In the genomic region with DNA sequence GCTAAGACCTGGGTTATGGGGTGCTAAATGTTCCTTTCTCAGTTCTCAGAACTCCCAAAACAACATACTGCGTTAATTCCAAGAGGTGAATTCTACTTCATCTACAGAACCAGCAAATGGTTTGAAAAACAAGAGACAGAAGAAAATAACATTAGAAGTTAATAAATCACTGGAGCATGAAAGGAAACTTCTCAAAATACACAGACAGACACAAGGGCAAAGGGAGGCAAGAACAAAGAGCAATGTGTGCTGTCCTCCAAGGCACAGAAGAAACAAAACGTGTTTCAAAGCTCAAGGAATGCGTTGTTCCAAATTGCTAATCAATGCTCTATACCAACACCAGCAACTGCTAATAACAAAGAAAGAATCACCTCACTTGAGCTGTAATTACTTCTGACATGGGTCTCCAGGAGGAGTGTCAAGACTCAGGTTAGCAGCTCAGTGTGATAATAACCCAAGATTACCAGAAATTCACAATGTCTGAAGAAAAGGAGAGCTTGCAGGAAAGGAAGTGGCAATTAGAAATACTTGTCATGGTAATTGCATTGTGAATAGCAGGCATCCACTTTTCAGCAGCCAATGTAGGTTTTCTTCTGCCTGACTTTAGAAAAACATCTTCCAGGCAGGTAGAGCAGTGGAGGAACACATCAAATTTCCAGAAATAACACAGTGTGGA, we compare ENCODE assay signal across 26 cellular contexts.
DNase-seq lines count a peak whose midpoint lies in the region; ATAC-seq and TF ChIP-seq lines count a peak whose summit lies in the region.
"Had no signal": no experiment of that assay in that cellular context is flagged by ENCODE, and none has a peak within 500 bp of the region (broad histone marks: within the 10 kb centered on the region; RNA-seq: fewer than 3 reads in every experiment).

No MANE protein-coding gene starts in this region.

- no peak overlapping the region for H2BK5ac ChIP-seq in H9 (ENCODE audit: insufficient read length, low read length)

- H4K5ac ChIP-seq in H9 (ENCODE audit: insufficient read length, low read depth, low read length), result no peak overlapping the region

- ATAC-seq in GM18907 (IDR thresholded peaks at IDR 0.05; ENCODE audit: unreplicated experiment) (peak; percentile 52), GM18520 (IDR thresholded peaks at IDR 0.05; ENCODE audit: unreplicated experiment) (no peak)
- no peak for ATAC-seq in activated CD8-positive, alpha-beta memory T cell treated with anti-CD3 and anti-CD28 coated beads, Interleukin-2, amount 10 ng/mL, durations not matched to agents 7 days and 5 days
- ATAC-seq: GM12878, heart left ventricle, natural killer cell, Panc1 had no signal

- H3K56ac ChIP-seq in H9 (ENCODE audit: insufficient read length, low read depth, low read length), result no peak overlapping the region

- no peak overlapping the region for H2BK20ac ChIP-seq in H9 (ENCODE audit: low read depth, low read length, poor library complexity, severe bottlenecking)

- H3K14ac ChIP-seq in H9 (ENCODE audit: insufficient read depth, low read length), result no peak overlapping the region

- CTCF ChIA-PET in activated CD8-positive, alpha-beta memory T cell treated with anti-CD3 and anti-CD28 coated beads, Interleukin-2, amount 10 ng/mL, durations not matched to agents 7 days and 5 days (lab: Charles Lee), result no interaction called here

- H3K9ac ChIP-seq in H9 (ENCODE audit: extremely low read depth, insufficient read length, low read length) (no peak overlapping the region), endodermal cell (ENCODE audit: extremely low read depth, low read length, poor library complexity, severe bottlenecking) (no peak overlapping the region)

- no peak overlapping the region for H2BK120ac ChIP-seq in H9 (ENCODE audit: low read depth, low read length, poor library complexity, severe bottlenecking)

- H3K27ac ChIP-seq in H9 (ENCODE audit: insufficient read length, low read depth, low read length), result peak overlapping the region; percentile 86
- no peak overlapping the region for H3K27ac ChIP-seq in endodermal cell (ENCODE audit: low read depth, low read length)
- H3K27ac ChIP-seq: heart left ventricle, SJSA1, stomach, transverse colon, WERI-Rb-1 had no signal

- no peaks in the 10 kb centered on the region for H3K27me3 ChIP-seq in H9 (ENCODE audit: insufficient read depth, low read length)
- no peaks in the 10 kb centered on the region for H3K27me3 ChIP-seq in endodermal cell (ENCODE audit: control insufficient read depth, insufficient read depth, low read length, poor library complexity, severe bottlenecking)
- H3K27me3 ChIP-seq: SJSA1, stomach, transverse colon had no signal

- no peak overlapping the region for H3K4me2 ChIP-seq in H9 (ENCODE audit: insufficient read depth, insufficient read length, low read length)

- H4K91ac ChIP-seq in H9 (ENCODE audit: insufficient read length, low read depth, low read length), result no peak overlapping the region

- H3K23me2 ChIP-seq in H9 (ENCODE audit: insufficient read length, low read depth, low read length, poor library complexity, severe bottlenecking), result no peaks in the 10 kb centered on the region

- H3K36me3 Mint-ChIP-seq in H9 (ENCODE audit: insufficient read depth in 1 of 3, low read depth in 3 of 3) (peaks cover 4 to 8% (median 6%) of the 10 kb centered on the region in 3 experiments; a peak in 5 of 7 replicates), endodermal cell (ENCODE audit: low read depth) (no peaks in the 10 kb centered on the region), nephron progenitor cell (ENCODE audit: low read depth) (no peaks in the 10 kb centered on the region)
- no peaks in the 10 kb centered on the region for H3K36me3 Mint-ChIP-seq in activated CD8-positive, alpha-beta memory T cell treated with anti-CD3 and anti-CD28 coated beads, Interleukin-2, amount 10 ng/mL, durations not matched to agents 7 days and 5 days

- no peaks in the 10 kb centered on the region for H3K79me1 ChIP-seq in H9 (ENCODE audit: insufficient read depth, low read depth, low read length, poor library complexity, severe bottlenecking)

- no peak for TF ChIP-seq CTCF in H9 (conservative IDR thresholded peaks at IDR 0.05)
- no peak for TF ChIP-seq CTCF in endodermal cell (conservative IDR thresholded peaks at IDR 0.05)
- no peak for TF ChIP-seq CTCF in nephron progenitor cell (IDR thresholded peaks at IDR 0.05)

- no peak overlapping the region for H3K4ac ChIP-seq in H9 (ENCODE audit: low read depth, low read length)

- H3K36me3 ChIP-seq in endodermal cell (ENCODE audit: control insufficient read depth, insufficient read depth, low read length), result no peaks in the 10 kb centered on the region
- H3K36me3 ChIP-seq: heart left ventricle, SJSA1, stomach, transverse colon, WERI-Rb-1 had no signal

- peaks cover 35 to 40% of the 10 kb centered on the region in 2 experiments for H3K4me1 Mint-ChIP-seq in H9
- peaks cover 9% of the 10 kb centered on the region for H3K4me1 Mint-ChIP-seq in endodermal cell
- H3K4me1 Mint-ChIP-seq in nephron progenitor cell, result peaks cover 56% of the 10 kb centered on the region
- H3K4me1 Mint-ChIP-seq in activated CD8-positive, alpha-beta memory T cell treated with anti-CD3 and anti-CD28 coated beads, Interleukin-2, amount 10 ng/mL, durations not matched to agents 7 days and 5 days, result no peaks in the 10 kb centered on the region
- H3K4me1 Mint-ChIP-seq: natural killer cell had no signal

- H3K18ac ChIP-seq in H9 (ENCODE audit: insufficient read length, low read depth, low read length), result no peak overlapping the region

- H2AFZ ChIP-seq in H9 (ENCODE audit: low read length), result no peak overlapping the region

- H3K27ac Mint-ChIP-seq in H9 (peak overlapping the region; percentile 64 to 70 (median 65); a peak in 6 of 7 replicates), endodermal cell (peak overlapping the region; percentile 27), nephron progenitor cell (peak overlapping the region; percentile 46)
- H3K27ac Mint-ChIP-seq in activated CD8-positive, alpha-beta memory T cell treated with anti-CD3 and anti-CD28 coated beads, Interleukin-2, amount 10 ng/mL, durations not matched to agents 7 days and 5 days, result no peak overlapping the region
- H3K27ac Mint-ChIP-seq: CD4-positive, alpha-beta T cell; natural killer cell; T-helper 1 cell treated with Interleukin-12 subunit alpha and Interleukin-12 subunit beta and Interleukin-4 antibody, amounts not matched to agents 30 μg/mL and 1 μg/mL, for 36 hours had no signal

- H3K9me3 ChIP-seq in H9 (ENCODE audit: control insufficient read depth, low read depth, low read length) (no peaks in the 10 kb centered on the region), endodermal cell (ENCODE audit: control insufficient read depth, low read length) (no peaks in the 10 kb centered on the region)
- H3K9me3 ChIP-seq: SJSA1, stomach, transverse colon had no signal

- H2BK15ac ChIP-seq in H9 (ENCODE audit: low read depth, low read length), result no peak overlapping the region

- H3K4me3 Mint-ChIP-seq in H9 (no peak overlapping the region), endodermal cell (no peak overlapping the region), nephron progenitor cell (peak overlapping the region; percentile 27)
- H3K4me3 Mint-ChIP-seq in activated CD8-positive, alpha-beta memory T cell treated with anti-CD3 and anti-CD28 coated beads, Interleukin-2, amount 10 ng/mL, durations not matched to agents 7 days and 5 days, result no peak overlapping the region
- H3K4me3 Mint-ChIP-seq: CD4-positive, alpha-beta T cell; natural killer cell; T-helper 1 cell treated with Interleukin-12 subunit alpha and Interleukin-12 subunit beta and Interleukin-4 antibody, amounts not matched to agents 30 μg/mL and 1 μg/mL, for 36 hours had no signal

- WGBS in H9 (ENCODE audit: extremely low coverage, insufficient read length, low lambda C conversion rate), result no CpG with 5 or more reads among the region's 3 CpGs
- 43% methylated on average over 3 of the region's 3 CpGs; no CpG with 5 or more reads in 1 of the 2 experiments for WGBS in endodermal cell (ENCODE audit: insufficient coverage in 1 of 2, insufficient read length in 1 of 2), 2 experiments

- H3K27me3 Mint-ChIP-seq in H9 (ENCODE audit: low read depth) (peaks cover 6% of the 10 kb centered on the region), endodermal cell (ENCODE audit: insufficient read depth) (no peaks in the 10 kb centered on the region), nephron progenitor cell (ENCODE audit: low read depth, poor library complexity) (peaks cover 7% of the 10 kb centered on the region)
- no peaks in the 10 kb centered on the region for H3K27me3 Mint-ChIP-seq in activated CD8-positive, alpha-beta memory T cell treated with anti-CD3 and anti-CD28 coated beads, Interleukin-2, amount 10 ng/mL, durations not matched to agents 7 days and 5 days
- H3K27me3 Mint-ChIP-seq: CD4-positive, alpha-beta T cell had no signal

- peaks cover 15% of the 10 kb centered on the region for H3K4me1 ChIP-seq in H9 (ENCODE audit: insufficient read depth, low read length)
- no peaks in the 10 kb centered on the region for H3K4me1 ChIP-seq in endodermal cell (ENCODE audit: control insufficient read depth, insufficient read depth, low read length)
- H3K4me1 ChIP-seq: heart left ventricle, SJSA1, stomach, transverse colon had no signal

- H4K8ac ChIP-seq in H9 (replicated peaks; ENCODE audit: insufficient read length, low read depth, low read length), result no peak overlapping the region

- no peak overlapping the region for H3K23ac ChIP-seq in H9 (ENCODE audit: insufficient read length, low read depth, low read length)

- peaks cover 8 to 11% of the 10 kb centered on the region in 2 experiments for H3K9me3 Mint-ChIP-seq in H9
- no peaks in the 10 kb centered on the region for H3K9me3 Mint-ChIP-seq in endodermal cell
- peaks cover 5% of the 10 kb centered on the region for H3K9me3 Mint-ChIP-seq in nephron progenitor cell
- peaks cover 2% of the 10 kb centered on the region for H3K9me3 Mint-ChIP-seq in activated CD8-positive, alpha-beta memory T cell treated with anti-CD3 and anti-CD28 coated beads, Interleukin-2, amount 10 ng/mL, durations not matched to agents 7 days and 5 days (ENCODE audit: low read depth)

- H3T11ph ChIP-seq in H9 (ENCODE audit: low read length), result no peak overlapping the region

- H2BK12ac ChIP-seq in H9 (ENCODE audit: insufficient read length, low read depth, low read length), result no peak overlapping the region

- H3K4me3 ChIP-seq in endodermal cell (ENCODE audit: low read length), result no peak overlapping the region
- H3K4me3 ChIP-seq: GM12878, heart left ventricle, SJSA1, stomach, transverse colon had no signal

- H3K79me2 ChIP-seq in H9 (ENCODE audit: insufficient read depth, low read length), result no peaks in the 10 kb centered on the region

- no peak overlapping the region for H2AK5ac ChIP-seq in H9 (ENCODE audit: insufficient read length, low read length)

- DNase-seq in H9 (no peak), endodermal cell (peak; percentile 47), nephron progenitor cell (no peak), DMS53 (lab: John Stamatoyannopoulos, UW) (no peak), SHP77 (lab: John Stamatoyannopoulos, UW) (no peak)
- DNase-seq in activated CD8-positive, alpha-beta memory T cell treated with anti-CD3 and anti-CD28 coated beads, Interleukin-2, amount 10 ng/mL, durations not matched to agents 7 days and 5 days, result no peak
- DNase-seq: activated CD4-positive, alpha-beta T cell treated with anti-CD3 and anti-CD28 coated beads, Interleukin-2, amount 50 U/mL, for 48 hours; amygdala; CD4-positive, alpha-beta T cell; cortex of kidney; heart left ventricle; Kasumi-1; natural killer cell; NCI-H187 treated with DMSO at 0.1 percent for 48 hours; NCI-H446; small intestine; stimulated activated CD4-positive, alpha-beta T cell treated with anti-CD3 and anti-CD28 coated beads, Interleukin-4, amount 100 ng/mL, for 24 hours; stomach; transverse colon; WERI-Rb-1 had no signal

- H4K20me1 ChIP-seq in H9 (ENCODE audit: control insufficient read depth, insufficient read depth, insufficient read length), result no peaks in the 10 kb centered on the region
